ENCODE assay signal across 1 cellular context in genomic region chr15:85742186-85742751, GRCh38.
TF ChIP-seq lines count a peak whose summit lies in the region.

No MANE protein-coding gene starts in this region.

TF ChIP-seq in GM23338, 12 proteins besides CTCF, POLR2A, EP300 and RAD21 (continued from another document):
- TF ChIP-seq, protein P1, sequence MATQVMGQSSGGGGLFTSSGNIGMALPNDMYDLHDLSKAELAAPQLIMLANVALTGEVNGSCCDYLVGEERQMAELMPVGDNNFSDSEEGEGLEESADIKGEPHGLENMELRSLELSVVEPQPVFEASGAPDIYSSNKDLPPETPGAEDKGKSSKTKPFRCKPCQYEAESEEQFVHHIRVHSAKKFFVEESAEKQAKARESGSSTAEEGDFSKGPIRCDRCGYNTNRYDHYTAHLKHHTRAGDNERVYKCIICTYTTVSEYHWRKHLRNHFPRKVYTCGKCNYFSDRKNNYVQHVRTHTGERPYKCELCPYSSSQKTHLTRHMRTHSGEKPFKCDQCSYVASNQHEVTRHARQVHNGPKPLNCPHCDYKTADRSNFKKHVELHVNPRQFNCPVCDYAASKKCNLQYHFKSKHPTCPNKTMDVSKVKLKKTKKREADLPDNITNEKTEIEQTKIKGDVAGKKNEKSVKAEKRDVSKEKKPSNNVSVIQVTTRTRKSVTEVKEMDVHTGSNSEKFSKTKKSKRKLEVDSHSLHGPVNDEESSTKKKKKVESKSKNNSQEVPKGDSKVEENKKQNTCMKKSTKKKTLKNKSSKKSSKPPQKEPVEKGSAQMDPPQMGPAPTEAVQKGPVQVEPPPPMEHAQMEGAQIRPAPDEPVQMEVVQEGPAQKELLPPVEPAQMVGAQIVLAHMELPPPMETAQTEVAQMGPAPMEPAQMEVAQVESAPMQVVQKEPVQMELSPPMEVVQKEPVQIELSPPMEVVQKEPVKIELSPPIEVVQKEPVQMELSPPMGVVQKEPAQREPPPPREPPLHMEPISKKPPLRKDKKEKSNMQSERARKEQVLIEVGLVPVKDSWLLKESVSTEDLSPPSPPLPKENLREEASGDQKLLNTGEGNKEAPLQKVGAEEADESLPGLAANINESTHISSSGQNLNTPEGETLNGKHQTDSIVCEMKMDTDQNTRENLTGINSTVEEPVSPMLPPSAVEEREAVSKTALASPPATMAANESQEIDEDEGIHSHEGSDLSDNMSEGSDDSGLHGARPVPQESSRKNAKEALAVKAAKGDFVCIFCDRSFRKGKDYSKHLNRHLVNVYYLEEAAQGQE (IDR thresholded peaks at IDR 0.05; ENCODE audit: unreplicated experiment) = no peak
- TF ChIP-seq EZH2phosphoT487 (IDR thresholded peaks at IDR 0.05; ENCODE audit: unreplicated experiment) (no peak), EZH2 (IDR thresholded peaks at IDR 0.05; ENCODE audit: low read depth, unreplicated experiment) (no peak)
TF ChIP-seq in GM23338: peak in this region for 0.
